In the genomic region with DNA sequence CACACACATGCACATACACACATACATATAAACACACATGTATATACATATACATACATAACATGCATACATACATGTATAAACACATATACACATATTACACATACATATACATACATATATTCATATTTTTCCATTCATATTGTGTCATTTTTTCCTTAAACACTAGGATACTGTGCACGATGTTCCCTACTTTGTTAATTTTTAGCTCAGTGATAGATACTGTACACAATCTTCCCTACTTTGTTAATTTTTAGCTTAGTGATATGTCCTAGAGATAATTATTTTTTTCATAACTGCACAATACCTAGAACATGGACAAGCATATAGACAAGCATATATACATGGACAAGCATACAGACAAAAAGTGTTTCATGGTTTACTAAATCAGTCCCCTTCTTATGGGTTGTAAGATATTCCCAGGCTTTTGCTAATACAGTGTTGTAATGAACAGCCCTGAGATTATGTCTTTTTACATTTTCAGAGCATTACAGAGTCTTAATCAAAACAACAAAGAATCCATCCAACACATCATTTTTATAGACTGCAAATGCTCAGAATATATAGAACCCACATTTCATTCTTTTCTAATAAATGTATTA, we compare ENCODE assay signal across 27 cellular contexts.
DNase-seq lines count a peak whose midpoint lies in the region; ATAC-seq, FAIRE-seq and TF ChIP-seq lines count a peak whose summit lies in the region.
"Had no signal": no experiment of that assay in that cellular context is flagged by ENCODE, and none has a peak within 500 bp of the region (broad histone marks: within the 10 kb centered on the region; RNA-seq: fewer than 3 reads in every experiment).

No MANE protein-coding gene starts in this region.

- 12 to 16% methylated on average over 1 of the region's 1 CpG for WGBS in pancreas, 2 donors

- intact Hi-C loops in pancreas (cut with DNase I), result no loop called here
- intact Hi-C loops in activated CD4-positive, alpha-beta memory T cell treated with anti-CD3 and anti-CD28 coated beads for 36 hours (cut with micrococcal nuclease), result no loop called here

- CTCF ChIA-PET in activated CD4-positive, alpha-beta memory T cell treated with anti-CD3 and anti-CD28 coated beads for 36 hours (lab: Charles Lee), result no interaction called here

- FAIRE-seq in GM12892 (lab: Jason Lieb, UNC) (peak; percentile 46), H54 (lab: Jason Lieb, UNC) (peak; percentile 30), pancreas (lab: Jason Lieb, UNC) (peak; percentile 20), HTR-8/SVneo (lab: Jason Lieb, UNC) (no peak)
- FAIRE-seq: GM12878, GM19239 had no signal

- no peaks in the 10 kb centered on the region for H3K27me3 ChIP-seq in pancreas
- H3K27me3 ChIP-seq: BE2C, BLaER1 had no signal

- no peak overlapping the region for H3K4me3 ChIP-seq in pancreas
- H3K4me3 ChIP-seq: BLaER1, GM12878 had no signal

- ATAC-seq in left lobe of liver (peak; percentile 62), pancreas (peak; percentile 53 to 74 (median 58))
- ATAC-seq: GM12878 had no signal

- no peak overlapping the region for H3K4me3 Mint-ChIP-seq in activated CD4-positive, alpha-beta memory T cell treated with anti-CD3 and anti-CD28 coated beads for 36 hours
- H3K4me3 Mint-ChIP-seq: CD14-positive monocyte; CD4-positive, alpha-beta memory T cell; CD4-positive, CD25-positive, alpha-beta regulatory T cell; CD8-positive, alpha-beta memory T cell had no signal

- peaks cover 3 to 26% (median 5%) of the 10 kb centered on the region in 3 donors for H3K4me1 ChIP-seq in pancreas
- H3K4me1 ChIP-seq: BE2C, BLaER1 had no signal

- no peaks in the 10 kb centered on the region for H3K4me1 Mint-ChIP-seq in activated CD4-positive, alpha-beta memory T cell treated with anti-CD3 and anti-CD28 coated beads for 36 hours (ENCODE audit: low read depth)
- H3K4me1 Mint-ChIP-seq: CD14-positive monocyte; CD4-positive, alpha-beta memory T cell; CD4-positive, CD25-positive, alpha-beta regulatory T cell; CD8-positive, alpha-beta memory T cell had no signal

- no peak overlapping the region for H3K27ac Mint-ChIP-seq in activated CD4-positive, alpha-beta memory T cell treated with anti-CD3 and anti-CD28 coated beads for 36 hours
- H3K27ac Mint-ChIP-seq: CD14-positive monocyte; CD4-positive, alpha-beta memory T cell; CD4-positive, CD25-positive, alpha-beta regulatory T cell; CD8-positive, alpha-beta memory T cell had no signal

- H3K9me3 Mint-ChIP-seq in activated CD4-positive, alpha-beta memory T cell treated with anti-CD3 and anti-CD28 coated beads for 36 hours, result no peaks in the 10 kb centered on the region

- no peaks in the 10 kb centered on the region for H3K36me3 ChIP-seq in pancreas
- H3K36me3 ChIP-seq: BE2C, BLaER1 had no signal

- POLR2A ChIA-PET in activated CD4-positive, alpha-beta memory T cell treated with anti-CD3 and anti-CD28 coated beads for 36 hours (lab: Charles Lee), result no interaction called here

- no peaks in the 10 kb centered on the region for H3K36me3 Mint-ChIP-seq in activated CD4-positive, alpha-beta memory T cell treated with anti-CD3 and anti-CD28 coated beads for 36 hours
- H3K36me3 Mint-ChIP-seq: CD14-positive monocyte; CD4-positive, alpha-beta memory T cell; CD4-positive, CD25-positive, alpha-beta regulatory T cell; CD8-positive, alpha-beta memory T cell had no signal

- no peak for DNase-seq in GM12892 (ENCODE audit: insufficient read length)
- no peak for DNase-seq in H54 (ENCODE audit: insufficient read length, low spot score)
- DNase-seq in left lobe of liver (ENCODE audit: low spot score), result no peak
- no peak for DNase-seq in pancreas
- DNase-seq in activated CD4-positive, alpha-beta memory T cell treated with anti-CD3 and anti-CD28 coated beads for 36 hours, result no peak
- no peak for DNase-seq in activated effector memory CD4-positive, alpha-beta T cell treated with anti-CD3 and anti-CD28 coated beads, Interleukin-2, amount 50 U/mL, for 16 hours
- no peak for DNase-seq in NCI-H146 (lab: John Stamatoyannopoulos, UW)
- no peak for DNase-seq in HTR-8/SVneo (ENCODE audit: insufficient read length, low spot score)
- DNase-seq: 8988T; ACHN; BE2C; C1 segment of cervical spinal cord; CD4-positive, alpha-beta memory T cell; CD4-positive, CD25-positive, alpha-beta regulatory T cell; CD8-positive, alpha-beta memory T cell; COR-L47; DMS 273 treated with DMSO at 0.1 percent for 48 hours; DMS153; DMS53; DMS79; DND-41; EL; GDM1 had no signal

- H3K9me3 ChIP-seq in pancreas, result peaks cover 0 to 2% (median 0%) of the 10 kb centered on the region in 4 donors
- H3K9me3 ChIP-seq: BE2C, BLaER1 had no signal

- TF ChIP-seq POLR2A in GM12892 (IDR thresholded peaks at IDR 0.05; ENCODE audit: low read depth, low read length) (no peak), H54 (IDR thresholded peaks at IDR 0.05; ENCODE audit: low read depth, low read length) (no peak)

- no peak overlapping the region for H3K27ac ChIP-seq in pancreas
- H3K27ac ChIP-seq: BLaER1 had no signal

- no peak for TF ChIP-seq CTCF in pancreas (IDR thresholded peaks at IDR 0.05)

- no peaks in the 10 kb centered on the region for H3K27me3 Mint-ChIP-seq in activated CD4-positive, alpha-beta memory T cell treated with anti-CD3 and anti-CD28 coated beads for 36 hours
- H3K27me3 Mint-ChIP-seq: CD4-positive, alpha-beta memory T cell; CD4-positive, CD25-positive, alpha-beta regulatory T cell; CD8-positive, alpha-beta memory T cell had no signal
